Comparison of ENCODE assay signal across 28 cellular contexts in the genomic region with DNA sequence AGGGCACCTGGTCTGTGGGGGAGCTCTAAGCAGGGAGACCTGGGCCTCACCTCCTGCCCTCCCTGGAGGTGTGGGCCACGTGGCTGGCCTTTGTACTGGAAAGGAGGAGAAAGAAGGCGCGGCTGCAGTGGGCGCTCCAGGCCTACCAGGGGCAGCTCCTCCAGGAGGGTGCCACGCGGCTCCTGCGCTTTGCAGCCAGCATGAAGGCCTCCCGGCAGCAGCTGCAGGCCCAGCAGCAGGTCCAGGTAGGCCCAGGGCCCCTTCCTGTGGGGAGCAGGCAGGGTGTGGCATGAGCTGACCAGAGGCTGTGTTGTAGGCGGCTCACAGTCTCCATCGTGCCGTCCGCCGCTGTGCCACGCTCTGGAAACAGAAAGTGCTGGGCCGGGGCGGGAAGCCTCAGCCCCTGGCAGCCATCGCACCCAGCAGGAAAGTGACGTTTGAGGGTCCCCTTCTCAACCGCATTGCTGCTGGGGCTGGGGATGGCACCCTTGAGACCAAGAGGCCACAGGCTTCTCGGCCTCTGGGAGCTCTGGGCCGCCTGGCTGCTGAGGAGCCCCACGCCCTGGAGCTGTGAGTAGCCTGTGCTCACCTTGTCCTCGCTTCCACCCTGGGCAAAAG. TPM values are rescaled to one million over a fixed set of nuclear protein-coding genes. Genes with fewer than 3 reads are reported as not detected.
DNase-seq lines count a peak whose midpoint lies in the region; ATAC-seq and TF ChIP-seq lines count a peak whose summit lies in the region.
"Had no signal": no experiment of that assay in that cellular context is flagged by ENCODE, and none has a peak within 500 bp of the region (broad histone marks: within the 10 kb centered on the region; RNA-seq: fewer than 3 reads in every experiment).

No MANE protein-coding gene starts in this region.

- WGBS in testis, 2 donors: 88 to 92% methylated on average over 4 to 23 of the region's 23 CpGs

- no peak for ATAC-seq in lower lobe of right lung
- no peak for ATAC-seq in stimulated activated memory B cell treated with anti-CD40 and anti-IgM and Interleukin-4, amounts not matched to agents 10 μg/mL and 1 μg/mL and 100 μg/mL, for 72 hours
- ATAC-seq: effector memory CD8-positive, alpha-beta T cell; left cardiac atrium had no signal

- H3K36me3 ChIP-seq in breast epithelium (peaks cover 3% of the 10 kb centered on the region), NT2/D1 (ENCODE audit: insufficient read depth, insufficient read length, low read length) (peaks cover 17% of the 10 kb centered on the region), lower lobe of right lung (peaks cover 35% of the 10 kb centered on the region), testis (ENCODE audit: low read depth, missing control alignments) (no peaks in the 10 kb centered on the region)

- H3K27ac Mint-ChIP-seq in MCF 10A (ENCODE audit: low read depth, unreplicated experiment): peak overlapping the region; percentile 33
- H3K27ac Mint-ChIP-seq in stimulated activated memory B cell treated with anti-CD40 and anti-IgM and Interleukin-4, amounts not matched to agents 10 μg/mL and 1 μg/mL and 100 μg/mL, for 72 hours: peak overlapping the region; percentile 81

- H3K4me3 Mint-ChIP-seq in MCF 10A (ENCODE audit: unreplicated experiment): no peak overlapping the region
- H3K4me3 Mint-ChIP-seq in stimulated activated memory B cell treated with anti-CD40 and anti-IgM and Interleukin-4, amounts not matched to agents 10 μg/mL and 1 μg/mL and 100 μg/mL, for 72 hours: no peak overlapping the region
- H3K4me3 Mint-ChIP-seq: activated CD4-positive, alpha-beta memory T cell treated with anti-CD3 and anti-CD28 coated beads, Interleukin-2, amount 10 ng/mL, durations not matched to agents 7 days and 5 days; effector memory CD8-positive, alpha-beta T cell; neural crest cell had no signal

- TF ChIP-seq POLR2A in breast epithelium (IDR thresholded peaks at IDR 0.05): no peak
- no peak for TF ChIP-seq POLR2A in testis (IDR thresholded peaks at IDR 0.05)

- TF ChIP-seq CTCF in MCF 10A (IDR thresholded peaks at IDR 0.05; ENCODE audit: unreplicated experiment): no peak
- no peak for TF ChIP-seq CTCF in breast epithelium (IDR thresholded peaks at IDR 0.05)
- TF ChIP-seq CTCF in lower lobe of right lung (IDR thresholded peaks at IDR 0.05): no peak
- TF ChIP-seq CTCF in testis (IDR thresholded peaks at IDR 0.05): no peak

- POLR2A ChIA-PET in MCF 10A (lab: Yijun Ruan, JAX): no interaction called here

- H3K9ac ChIP-seq in NT2/D1 (ENCODE audit: insufficient read length, low read depth): peak overlapping the region; percentile 10
- H3K9ac ChIP-seq: parathyroid adenoma had no signal

- no peaks in the 10 kb centered on the region for H3K27me3 Mint-ChIP-seq in MCF 10A (ENCODE audit: insufficient read depth, unreplicated experiment)
- no peaks in the 10 kb centered on the region for H3K27me3 Mint-ChIP-seq in stimulated activated memory B cell treated with anti-CD40 and anti-IgM and Interleukin-4, amounts not matched to agents 10 μg/mL and 1 μg/mL and 100 μg/mL, for 72 hours
- H3K27me3 Mint-ChIP-seq: activated CD4-positive, alpha-beta memory T cell treated with anti-CD3 and anti-CD28 coated beads, Interleukin-2, amount 10 ng/mL, durations not matched to agents 7 days and 5 days; effector memory CD8-positive, alpha-beta T cell had no signal

- BruUV-seq in MCF 10A (replicated peaks; lab: Mats Ljungman, UMichigan): no TSS peak

- H3K27me3 ChIP-seq in breast epithelium (no peaks in the 10 kb centered on the region), NT2/D1 (ENCODE audit: insufficient read depth, insufficient read length) (no peaks in the 10 kb centered on the region), lower lobe of right lung (ENCODE audit: low read depth) (no peaks in the 10 kb centered on the region), testis (no peaks in the 10 kb centered on the region)
- H3K27me3 ChIP-seq: tibial nerve had no signal

- H3K9me3 ChIP-seq in breast epithelium: no peaks in the 10 kb centered on the region
- no peaks in the 10 kb centered on the region for H3K9me3 ChIP-seq in NT2/D1 (ENCODE audit: insufficient read depth, low read length)
- H3K9me3 ChIP-seq in lower lobe of right lung: no peaks in the 10 kb centered on the region
- no peaks in the 10 kb centered on the region for H3K9me3 ChIP-seq in testis
- H3K9me3 ChIP-seq: tibial nerve had no signal

- intact Hi-C loops in MCF 10A (cut with micrococcal nuclease) (no loop called here), breast epithelium (cut with DNase I; ENCODE audit: low total_unique reads) (no loop called here), lower lobe of right lung (cut with DNase I) (no loop called here), testis (cut with DNase I; ENCODE audit: low total_unique reads) (no loop called here)

- no peaks in the 10 kb centered on the region for H3K4me1 Mint-ChIP-seq in MCF 10A (ENCODE audit: insufficient read depth, unreplicated experiment)
- peaks cover 44% of the 10 kb centered on the region for H3K4me1 Mint-ChIP-seq in stimulated activated memory B cell treated with anti-CD40 and anti-IgM and Interleukin-4, amounts not matched to agents 10 μg/mL and 1 μg/mL and 100 μg/mL, for 72 hours

- H3K27ac ChIP-seq in breast epithelium: peak overlapping the region in 1 of 2 donors; percentile 71
- no peak overlapping the region for H3K27ac ChIP-seq in lower lobe of right lung
- H3K27ac ChIP-seq in testis: no peak overlapping the region
- H3K27ac ChIP-seq: parathyroid adenoma, PC-9 had no signal

- no peak overlapping the region for H3K4me3 ChIP-seq in breast epithelium
- H3K4me3 ChIP-seq in NT2/D1 (ENCODE audit: insufficient read length, low read depth): no peak overlapping the region
- no peak overlapping the region for H3K4me3 ChIP-seq in lower lobe of right lung
- no peak overlapping the region for H3K4me3 ChIP-seq in testis
- H3K4me3 ChIP-seq: PC-9, tibial nerve had no signal

- no peaks in the 10 kb centered on the region for H3K9me3 Mint-ChIP-seq in MCF 10A (ENCODE audit: unreplicated experiment)
- no peaks in the 10 kb centered on the region for H3K9me3 Mint-ChIP-seq in stimulated activated memory B cell treated with anti-CD40 and anti-IgM and Interleukin-4, amounts not matched to agents 10 μg/mL and 1 μg/mL and 100 μg/mL, for 72 hours
- H3K9me3 Mint-ChIP-seq: activated CD4-positive, alpha-beta memory T cell treated with anti-CD3 and anti-CD28 coated beads, Interleukin-2, amount 10 ng/mL, durations not matched to agents 7 days and 5 days; effector memory CD8-positive, alpha-beta T cell; neural crest cell had no signal

- peaks cover 26% of the 10 kb centered on the region for H3K36me3 Mint-ChIP-seq in MCF 10A (ENCODE audit: insufficient read depth, unreplicated experiment)
- peaks cover 40% of the 10 kb centered on the region for H3K36me3 Mint-ChIP-seq in stimulated activated memory B cell treated with anti-CD40 and anti-IgM and Interleukin-4, amounts not matched to agents 10 μg/mL and 1 μg/mL and 100 μg/mL, for 72 hours

- H3K4me1 ChIP-seq in breast epithelium (peaks cover 0 to 6% of the 10 kb centered on the region in 2 donors), NT2/D1 (ENCODE audit: insufficient read depth, insufficient read length) (peaks cover 6% of the 10 kb centered on the region), lower lobe of right lung (peaks cover 25% of the 10 kb centered on the region), testis (peaks cover 13% of the 10 kb centered on the region)
- H3K4me1 ChIP-seq: parathyroid adenoma had no signal

- CTCF ChIA-PET in MCF 10A (lab: Yijun Ruan, JAX): interaction anchor here (1.1 to 2.2 kb wide), 3 partner anchors 21 to 62 kb away, joined by 4 to 11 read pairs (median 4); no protein-coding TSS in a partner anchor

- DNase-seq in MCF 10A (ENCODE audit: unreplicated experiment) (no peak), breast epithelium (ENCODE audit: low spot score in 2 of 2) (no peak), NT2/D1 (ENCODE audit: low read depth, low spot score) (no peak), lower lobe of right lung (peak; percentile 42), testis (no peak), KG1 (lab: John Stamatoyannopoulos, UW) (no peak), NCI-H2227 (lab: John Stamatoyannopoulos, UW; ENCODE audit: unreplicated experiment) (no peak)
- DNase-seq: activated CD4-positive, alpha-beta memory T cell treated with anti-CD3 and anti-CD28 coated beads, Interleukin-2, amount 10 ng/mL, durations not matched to agents 7 days and 5 days; activated CD4-positive, alpha-beta T cell treated with anti-CD3 and anti-CD28 coated beads for 1 hour; activated effector memory CD4-positive, alpha-beta T cell treated with anti-CD3 and anti-CD28 coated beads, Interleukin-2, amount 50 U/mL, for 16 hours; central memory CD4-positive, alpha-beta T cell; effector memory CD8-positive, alpha-beta T cell; erythroblast; hypothalamus; NCI-H1092 treated with DMSO at 0.1 percent for 48 hours; NCI-H2029; NCI-H526 treated with DMSO at 0.1 percent for 48 hours; NK-92 treated with Interleukin-12 subunit alpha and Interleukin-12 subunit beta, amount 100 ng/mL, for 24 hours; retina; Right ventricle myocardium superior; stimulated activated CD4-positive, alpha-beta T cell treated with anti-CD3 and anti-CD28 coated beads, Interleukin-2, amount 100 ng/mL, for 48 hours; T-helper 2 cell had no signal

RNA-seq across cellular contexts. Expression of gene PISD, which starts 48.6 kb away (rescaled TPM):
- total RNA-seq in MCF 10A (2022) (38.3 and 48.2 TPM in 2 replicates), breast epithelium (10 to 100 TPM; 49.6 to 58.7 (median 57.0) TPM), lower lobe of right lung (47.3 TPM), testis (100 to 1,000 TPM; 120 to 126 TPM)
- polyA plus RNA-seq in testis (ENCODE audit: insufficient read depth, low read depth, low replicate concordance): 93.5 TPM
